Comparison of ENCODE assay signal across 8 cellular contexts in the genomic region with DNA sequence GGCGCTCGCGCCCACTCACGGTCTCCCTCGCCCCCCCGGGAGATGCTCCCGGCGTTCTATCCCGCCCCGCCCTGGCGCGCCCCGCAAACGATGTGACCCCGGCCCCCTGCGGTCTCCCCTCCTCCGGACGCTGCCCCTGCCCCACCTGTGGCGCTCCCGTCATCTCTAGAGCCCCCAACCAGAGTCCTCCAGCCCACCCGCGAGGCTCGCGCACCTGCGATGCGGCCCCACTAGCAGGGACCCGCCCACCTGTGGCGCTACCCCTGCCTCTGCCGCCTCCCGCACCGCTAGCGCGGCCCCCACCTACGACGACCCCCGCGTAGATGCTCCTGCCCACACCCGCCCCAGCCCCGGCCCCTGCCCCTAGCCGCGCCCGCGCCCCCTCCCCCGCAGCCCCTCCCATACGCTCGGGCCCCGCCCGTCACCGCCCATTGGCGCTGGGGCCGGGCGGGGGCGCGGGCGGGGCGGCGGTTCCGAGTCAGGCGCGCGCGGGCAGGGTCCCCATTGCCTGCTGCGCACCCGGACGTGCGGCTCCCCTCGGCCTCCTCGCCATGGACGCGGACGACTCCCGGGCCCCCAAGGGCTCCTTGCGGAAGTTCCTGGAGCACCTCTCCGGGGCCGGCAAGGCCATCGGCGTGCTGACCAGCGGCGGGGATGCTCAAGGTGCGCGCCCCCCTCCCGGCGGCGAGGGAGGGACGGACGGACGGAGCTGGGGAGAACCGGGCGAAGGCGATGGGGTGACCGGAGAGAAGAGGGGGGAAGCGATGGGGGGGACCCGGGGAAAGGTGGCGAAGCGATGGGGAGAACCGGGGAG. TPM values are rescaled to one million over a fixed set of nuclear protein-coding genes. Genes with fewer than 3 reads are reported as not detected.
A peak's percentile ranks its signal among the peaks of the same experiment; 100 is the strongest.
DNase-seq lines count a peak whose midpoint lies in the region; ATAC-seq and TF ChIP-seq lines count a peak whose summit lies in the region.

A gene (plus strand): TSS at position 504 of the 814 bp plus-strand sequence. CDS start 48 bp downstream, at position 552.

- H3K4me3 Mint-ChIP-seq in activated naive CD4-positive, alpha-beta T cell treated with anti-CD3 and anti-CD28 coated beads, Interleukin-2, amount 10 ng/mL, durations not matched to agents 7 days and 5 days, result peak within 1 kb of the TSS; percentile 90

- H3K27me3 Mint-ChIP-seq in activated naive CD4-positive, alpha-beta T cell treated with anti-CD3 and anti-CD28 coated beads, Interleukin-2, amount 10 ng/mL, durations not matched to agents 7 days and 5 days, result peaks cover 23% of the 10 kb centered on the region

- no peak for TF ChIP-seq CTCF in psoas muscle (IDR thresholded peaks at IDR 0.05)

- peak within 1 kb of the TSS; percentile 72 for H3K4me3 ChIP-seq in psoas muscle

- H3K36me3 Mint-ChIP-seq in activated naive CD4-positive, alpha-beta T cell treated with anti-CD3 and anti-CD28 coated beads, Interleukin-2, amount 10 ng/mL, durations not matched to agents 7 days and 5 days, result peaks cover 28% of the 10 kb centered on the region

- H3K9me3 ChIP-seq in psoas muscle, result no peaks in the 10 kb centered on the region

- DNase-seq in NCI-H510A treated with DMSO at 0.1 percent for 48 hours (lab: John Stamatoyannopoulos, UW) (peak; percentile 10), NCI-H510A (lab: John Stamatoyannopoulos, UW) (no peak), RPMI8226 (peak; percentile 71), cardiac septum (ENCODE audit: low spot score) (no peak), psoas muscle (peak; percentile 48 to 58), NCI-H446 treated with DMSO at 0.1 percent for 48 hours (lab: John Stamatoyannopoulos, UW) (no peak)
- peak; percentile 77 for DNase-seq in activated naive CD4-positive, alpha-beta T cell treated with anti-CD3 and anti-CD28 coated beads, Interleukin-2, amount 10 ng/mL, durations not matched to agents 7 days and 5 days

- WGBS in psoas muscle, 3 donors, result 0 to 1% (median 1%) methylated on average over 54 to 96 of the region's 96 CpGs

- ATAC-seq in HG02885 (IDR thresholded peaks at IDR 0.05; ENCODE audit: poor library complexity, unreplicated experiment) (peak; percentile 65), psoas muscle (peak; percentile 15 to 32 (median 26))

- peaks cover 30% of the 10 kb centered on the region for H3K4me1 Mint-ChIP-seq in activated naive CD4-positive, alpha-beta T cell treated with anti-CD3 and anti-CD28 coated beads, Interleukin-2, amount 10 ng/mL, durations not matched to agents 7 days and 5 days

- CTCF ChIA-PET in activated naive CD4-positive, alpha-beta T cell treated with anti-CD3 and anti-CD28 coated beads, Interleukin-2, amount 10 ng/mL, durations not matched to agents 7 days and 5 days (lab: Charles Lee), result no interaction called here

- peak within 1 kb of the TSS; percentile 89 for H3K27ac Mint-ChIP-seq in activated naive CD4-positive, alpha-beta T cell treated with anti-CD3 and anti-CD28 coated beads, Interleukin-2, amount 10 ng/mL, durations not matched to agents 7 days and 5 days

- H3K27ac ChIP-seq in psoas muscle, result no peak within 1 kb of the TSS

- no peaks in the 10 kb centered on the region for H3K9me3 Mint-ChIP-seq in activated naive CD4-positive, alpha-beta T cell treated with anti-CD3 and anti-CD28 coated beads, Interleukin-2, amount 10 ng/mL, durations not matched to agents 7 days and 5 days

- no peaks in the 10 kb centered on the region for H3K4me1 ChIP-seq in psoas muscle

- H3K27me3 ChIP-seq in psoas muscle (ENCODE audit: insufficient read depth in 3 of 3, low read length in 2 of 3), result peaks cover 0 to 68% (median 15%) of the 10 kb centered on the region in 3 donors

- intact Hi-C loops in cardiac septum (cut with DNase I) (loop anchor here (1.0 kb wide), 1 partner anchor 40 kb away; no protein-coding TSS in a partner anchor), psoas muscle (cut with DNase I) (no loop called here)

- no peaks in the 10 kb centered on the region for H3K36me3 ChIP-seq in psoas muscle (ENCODE audit: insufficient read depth in 1 of 2, low read depth in 1 of 2)

RNA-seq across cellular contexts. Expression of the gene that starts here (rescaled TPM):
- total RNA-seq in cardiac septum (215 TPM), psoas muscle (100 to 1,000 TPM in 1 of 4 donors, 10 to 100 TPM in 3; 12.4 to 104 (median 56.4) TPM)
- 10 to 100 TPM; 12.2 to 87.6 (median 33.1) TPM for polyA plus RNA-seq in psoas muscle

Comparison
In these comparisons a context has a peak if more than half of its experiments do, and no peak if none do; other contexts are left out.
1. DNase-seq: peak in NCI-H510A treated with DMSO at 0.1 percent for 48 hours (single experiment), RPMI8226 (single experiment), activated naive CD4-positive, alpha-beta T cell treated with anti-CD3 and anti-CD28 coated beads, Interleukin-2, amount 10 ng/mL, durations not matched to agents 7 days and 5 days (single experiment) and psoas muscle (2 of 2); none in NCI-H510A (single experiment), cardiac septum (single experiment) and NCI-H446 treated with DMSO at 0.1 percent for 48 hours (single experiment).